In genomic region chr1:192587386-192588276, GRCh38 we compare ENCODE assay signal across 18 cellular contexts. TPM values are rescaled to one million over a fixed set of nuclear protein-coding genes. Genes with fewer than 3 reads are reported as not detected.
DNase-seq lines count a peak whose midpoint lies in the region; ATAC-seq, FAIRE-seq and TF ChIP-seq lines count a peak whose summit lies in the region.
"Had no signal": no experiment of that assay in that cellular context is flagged by ENCODE, and none has a peak within 500 bp of the region (broad histone marks: within the 10 kb centered on the region; RNA-seq: fewer than 3 reads in every experiment).

No MANE protein-coding gene starts in this region.

- no peak overlapping the region for H3K27ac ChIP-seq in mammary epithelial cell (ENCODE audit: insufficient read depth, low read depth, low read length)
- H3K27ac ChIP-seq in endothelial cell of umbilical vein (ENCODE audit: insufficient read depth, low read depth, low read length): no peak overlapping the region
- peak overlapping the region; percentile 12 for H3K27ac ChIP-seq in hepatocyte
- H3K27ac ChIP-seq in smooth muscle cell (ENCODE audit: low read depth): peak overlapping the region; percentile 71
- no peak overlapping the region for H3K27ac ChIP-seq in PC-9
- no peak overlapping the region for H3K27ac ChIP-seq in brain microvascular endothelial cell
- H3K27ac ChIP-seq: BLaER1 had no signal

- no peaks in the 10 kb centered on the region for H3K9me3 ChIP-seq in mammary epithelial cell (replicated peaks; ENCODE audit: insufficient read depth, low read length)
- no peaks in the 10 kb centered on the region for H3K9me3 ChIP-seq in endothelial cell of umbilical vein (replicated peaks; ENCODE audit: control insufficient read depth, insufficient read depth, low read length)
- no peaks in the 10 kb centered on the region for H3K9me3 ChIP-seq in hepatocyte (ENCODE audit: low read depth)
- H3K9me3 ChIP-seq in smooth muscle cell (replicated peaks; ENCODE audit: low read depth): no peaks in the 10 kb centered on the region
- H3K9me3 ChIP-seq in PC-9 (ENCODE audit: insufficient read depth, low read depth): no peaks in the 10 kb centered on the region
- H3K9me3 ChIP-seq: BLaER1, Caco-2 had no signal

- no peak overlapping the region for H3K9ac ChIP-seq in mammary epithelial cell (ENCODE audit: insufficient read depth, low read length)
- no peak overlapping the region for H3K9ac ChIP-seq in endothelial cell of umbilical vein (replicated peaks; ENCODE audit: extremely low read depth, insufficient read depth, low read length)
- H3K9ac ChIP-seq in smooth muscle cell (ENCODE audit: low read depth): no peak overlapping the region
- H3K9ac ChIP-seq: BLaER1 had no signal

- CTCF ChIA-PET in mammary epithelial cell (lab: Charles Lee; ENCODE audit: low non-redundant PET) (no interaction called here), MCF 10A (lab: Yijun Ruan, JAX) (interaction anchor here (0.9 to 12.7 kb wide), 3 partner anchors 20 to 113 kb away, joined by 3 to 152 read pairs (median 5); no protein-coding TSS in a partner anchor), endothelial cell of umbilical vein (lab: Charles Lee) (interaction anchor here (0.6 to 3.0 kb wide), 6 partner anchors 16 to 220 kb away, joined by 3 to 11 read pairs (median 4); no protein-coding TSS in a partner anchor), PC-9 (lab: Charles Lee) (no interaction called here)

- no peak overlapping the region for H3K4me3 ChIP-seq in mammary epithelial cell (replicated peaks in 1 of 3; ENCODE audit: insufficient read depth in 1 of 3, low read depth in 2 of 3, low read length in 3 of 3)
- H3K4me3 ChIP-seq in endothelial cell of umbilical vein (replicated peaks in 1 of 3; ENCODE audit: insufficient read depth in 1 of 3, low read depth in 1 of 3, low read length in 3 of 3): no peak overlapping the region
- no peak overlapping the region for H3K4me3 ChIP-seq in hepatocyte
- no peak overlapping the region for H3K4me3 ChIP-seq in smooth muscle cell
- H3K4me3 ChIP-seq in PC-9: no peak overlapping the region
- H3K4me3 ChIP-seq in brain microvascular endothelial cell (ENCODE audit: low read depth, low read length): no peak overlapping the region
- H3K4me3 ChIP-seq: BLaER1 had no signal

- POLR2A ChIA-PET in MCF 10A (lab: Yijun Ruan, JAX) (interaction anchor here (0.7 kb wide), 1 partner anchor 206 kb away, joined by 3 read pairs; no protein-coding TSS in a partner anchor), endothelial cell of umbilical vein (lab: Charles Lee) (no interaction called here), PC-9 (lab: Charles Lee; ENCODE audit: unreplicated experiment) (no interaction called here)

- DNase-seq in mammary epithelial cell: peak; percentile 21
- DNase-seq in MCF 10A (ENCODE audit: unreplicated experiment): no peak
- DNase-seq in endothelial cell of umbilical vein (ENCODE audit: low read depth, low spot score): peak; percentile 75
- DNase-seq in hepatocyte (ENCODE audit: low spot score): no peak
- DNase-seq in smooth muscle cell (lab: John Stamatoyannopoulos, UW; ENCODE audit: unreplicated experiment): no peak
- no peak for DNase-seq in PC-9
- no peak for DNase-seq in brain microvascular endothelial cell
- DNase-seq: 8988T; AML-193; Caco-2; CD8-positive, alpha-beta memory T cell; DND-41; GDM1 had no signal

- H3F3A ChIP-seq in smooth muscle cell (ENCODE audit: low read depth) (no peaks in the 10 kb centered on the region), PC-9 (ENCODE audit: insufficient read depth, low read depth) (no peaks in the 10 kb centered on the region)

- H3K36me3 ChIP-seq in mammary epithelial cell (ENCODE audit: insufficient read depth, low read length) (no peaks in the 10 kb centered on the region), endothelial cell of umbilical vein (ENCODE audit: control insufficient read depth in 2 of 2, extremely low read depth in 1 of 2, insufficient read depth in 2 of 2, low read length in 2 of 2) (no peaks in the 10 kb centered on the region), hepatocyte (replicated peaks; ENCODE audit: insufficient read depth, low read depth) (no peaks in the 10 kb centered on the region), smooth muscle cell (ENCODE audit: low read depth) (no peaks in the 10 kb centered on the region), PC-9 (ENCODE audit: low read depth) (no peaks in the 10 kb centered on the region), brain microvascular endothelial cell (replicated peaks) (no peaks in the 10 kb centered on the region)
- H3K36me3 ChIP-seq: BLaER1 had no signal

- H3K27me3 Mint-ChIP-seq in MCF 10A (ENCODE audit: insufficient read depth, unreplicated experiment): no peaks in the 10 kb centered on the region

- no peaks in the 10 kb centered on the region for H3K9me3 Mint-ChIP-seq in MCF 10A (ENCODE audit: unreplicated experiment)
- H3K9me3 Mint-ChIP-seq: CD8-positive, alpha-beta memory T cell had no signal

- no peak overlapping the region for H3K4me3 Mint-ChIP-seq in MCF 10A (ENCODE audit: unreplicated experiment)
- H3K4me3 Mint-ChIP-seq: CD8-positive, alpha-beta memory T cell had no signal

- no peaks in the 10 kb centered on the region for H4K20me1 ChIP-seq in mammary epithelial cell (ENCODE audit: insufficient read depth, low read length)
- no peaks in the 10 kb centered on the region for H4K20me1 ChIP-seq in endothelial cell of umbilical vein (replicated peaks; ENCODE audit: control insufficient read depth, extremely low read depth, insufficient read depth, low read length)
- H4K20me1 ChIP-seq in hepatocyte (ENCODE audit: insufficient read depth, poor library complexity, severe bottlenecking): no peaks in the 10 kb centered on the region
- no peaks in the 10 kb centered on the region for H4K20me1 ChIP-seq in smooth muscle cell (ENCODE audit: low read depth)
- no peaks in the 10 kb centered on the region for H4K20me1 ChIP-seq in PC-9 (ENCODE audit: insufficient read depth)
- H4K20me1 ChIP-seq: BLaER1 had no signal

- ATAC-seq in GM19328 (IDR thresholded peaks at IDR 0.05; ENCODE audit: unreplicated experiment): no peak

- H3K4me1 ChIP-seq in mammary epithelial cell (ENCODE audit: insufficient read depth, low read length) (no peaks in the 10 kb centered on the region), endothelial cell of umbilical vein (ENCODE audit: control insufficient read depth, extremely low read depth, insufficient read depth, low read length) (no peaks in the 10 kb centered on the region), hepatocyte (ENCODE audit: insufficient read depth) (peaks cover 7% of the 10 kb centered on the region), smooth muscle cell (ENCODE audit: low read depth) (peaks cover 3% of the 10 kb centered on the region), PC-9 (replicated peaks; ENCODE audit: insufficient read depth) (no peaks in the 10 kb centered on the region)
- H3K4me1 ChIP-seq: Caco-2 had no signal

- H3K27me3 ChIP-seq in mammary epithelial cell (ENCODE audit: insufficient read depth, low read length) (peaks cover 5% of the 10 kb centered on the region), endothelial cell of umbilical vein (ENCODE audit: control insufficient read depth in 2 of 2, insufficient read depth in 2 of 2, low read length in 2 of 2) (no peaks in the 10 kb centered on the region), hepatocyte (no peaks in the 10 kb centered on the region), smooth muscle cell (ENCODE audit: low read depth) (no peaks in the 10 kb centered on the region), PC-9 (ENCODE audit: insufficient read depth, low read depth) (no peaks in the 10 kb centered on the region), brain microvascular endothelial cell (replicated peaks) (no peaks in the 10 kb centered on the region)
- H3K27me3 ChIP-seq: BLaER1 had no signal

- no peaks in the 10 kb centered on the region for H3K9me1 ChIP-seq in endothelial cell of umbilical vein (replicated peaks; ENCODE audit: control insufficient read depth, extremely low read depth, insufficient read depth, low read length)

- BruUV-seq in mammary epithelial cell (replicated peaks; lab: Mats Ljungman, UMichigan) (no TSS peak), MCF 10A (replicated peaks; lab: Mats Ljungman, UMichigan) (no TSS peak), endothelial cell of umbilical vein (replicated peaks; lab: Mats Ljungman, UMichigan) (no TSS peak), PC-9 (replicated peaks; lab: Mats Ljungman, UMichigan) (no TSS peak)

- TF ChIP-seq POLR2A in endothelial cell of umbilical vein (IDR thresholded peaks at IDR 0.05; ENCODE audit: low read depth, low read length): no peak

- intact Hi-C loops in mammary epithelial cell (cut with micrococcal nuclease) (no loop called here), MCF 10A (cut with micrococcal nuclease) (no loop called here), endothelial cell of umbilical vein (cut with micrococcal nuclease) (loop anchor here (10.0 kb wide), 1 partner anchor 427 kb away; no protein-coding TSS in a partner anchor), PC-9 (cut with micrococcal nuclease; ENCODE audit: unreplicated experiment) (loop anchor here (10.0 kb wide), 1 partner anchor 447 kb away; no protein-coding TSS in a partner anchor)

- TF ChIP-seq CTCF in mammary epithelial cell (conservative IDR thresholded peaks at IDR 0.05 in 1 of 2, IDR thresholded peaks at IDR 0.05 in 1 of 2; ENCODE audit: extremely low read depth in 1 of 2, insufficient read depth in 1 of 2, low read depth in 1 of 2, low read length in 2 of 2): no peak
- no peak for TF ChIP-seq CTCF in MCF 10A (IDR thresholded peaks at IDR 0.05; ENCODE audit: unreplicated experiment)
- TF ChIP-seq CTCF in endothelial cell of umbilical vein (IDR thresholded peaks at IDR 0.05; ENCODE audit: extremely low read depth in 1 of 2, insufficient read depth in 1 of 2, low read depth in 1 of 2, low read length in 2 of 2): no peak
- TF ChIP-seq CTCF in hepatocyte (IDR thresholded peaks at IDR 0.05; ENCODE audit: poor library complexity): no peak
- TF ChIP-seq CTCF in smooth muscle cell (IDR thresholded peaks at IDR 0.05; ENCODE audit: borderline replicate concordance, insufficient read depth, poor library complexity, severe bottlenecking): no peak
- TF ChIP-seq CTCF in PC-9 (conservative IDR thresholded peaks at IDR 0.05): no peak
- TF ChIP-seq CTCF in brain microvascular endothelial cell (IDR thresholded peaks at IDR 0.05; ENCODE audit: low read depth, low read length, missing control alignments): no peak

- no peak overlapping the region for H3K4me2 ChIP-seq in mammary epithelial cell (ENCODE audit: insufficient read depth, low read depth, low read length)
- H3K4me2 ChIP-seq in endothelial cell of umbilical vein (ENCODE audit: insufficient read depth, low read length): no peak overlapping the region
- no peak overlapping the region for H3K4me2 ChIP-seq in hepatocyte
- peak overlapping the region; percentile 65 for H3K4me2 ChIP-seq in smooth muscle cell
- H3K4me2 ChIP-seq in PC-9: no peak overlapping the region
- H3K4me2 ChIP-seq: BLaER1 had no signal

- 74% methylated on average over 5 of the region's 5 CpGs for WGBS in mammary epithelial cell (ENCODE audit: low coverage, missing lambda C conversion rate)
- 94% methylated on average over 5 of the region's 5 CpGs for WGBS in hepatocyte (ENCODE audit: low lambda C conversion rate, missing lambda C conversion rate)
- WGBS in smooth muscle cell (ENCODE audit: low lambda C conversion rate): 86% methylated on average over 5 of the region's 5 CpGs

- no peaks in the 10 kb centered on the region for H3K36me3 Mint-ChIP-seq in MCF 10A (ENCODE audit: insufficient read depth, unreplicated experiment)
- H3K36me3 Mint-ChIP-seq: CD8-positive, alpha-beta memory T cell had no signal

- dilution Hi-C loops in mammary epithelial cell (cut with HindIII; ENCODE audit: low sequenced_read_pairs): no loop called here
- dilution Hi-C loops in endothelial cell of umbilical vein (cut with MboI; ENCODE audit: extremely low pct_ligation_motif_present, low sequenced_read_pairs): loop anchor here (25.0 kb wide), 1 partner anchor 100 kb away; no protein-coding TSS in a partner anchor

- no peak for FAIRE-seq in endothelial cell of umbilical vein (lab: Jason Lieb, UNC)
- FAIRE-seq: GM19239 had no signal

- no peak overlapping the region for H2AFZ ChIP-seq in mammary epithelial cell (ENCODE audit: low read depth, low read length)
- H2AFZ ChIP-seq in endothelial cell of umbilical vein (ENCODE audit: low read depth, low read length): no peak overlapping the region
- H2AFZ ChIP-seq in hepatocyte: no peak overlapping the region
- no peak overlapping the region for H2AFZ ChIP-seq in smooth muscle cell (ENCODE audit: low read depth)
- H2AFZ ChIP-seq in PC-9: no peak overlapping the region

- H3K79me2 ChIP-seq in mammary epithelial cell (ENCODE audit: insufficient read depth, low read length): no peaks in the 10 kb centered on the region
- H3K79me2 ChIP-seq in endothelial cell of umbilical vein (ENCODE audit: control insufficient read depth, insufficient read depth, low read length): no peaks in the 10 kb centered on the region
- no peaks in the 10 kb centered on the region for H3K79me2 ChIP-seq in hepatocyte
- H3K79me2 ChIP-seq in smooth muscle cell (ENCODE audit: low read depth): no peaks in the 10 kb centered on the region
- H3K79me2 ChIP-seq in PC-9 (ENCODE audit: low read depth): no peaks in the 10 kb centered on the region

- H3K27ac Mint-ChIP-seq in MCF 10A (ENCODE audit: low read depth, unreplicated experiment): no peak overlapping the region
- H3K27ac Mint-ChIP-seq: CD8-positive, alpha-beta memory T cell had no signal

- in situ Hi-C loops in mammary epithelial cell (cut with MboI; ENCODE audit: low sequenced_read_pairs in 2 of 2) (loop anchor here in 1 of 2 donors (10.0 kb wide), 1 partner anchor 113 kb away; no protein-coding TSS in a partner anchor), brain microvascular endothelial cell (cut with HindIII; ENCODE audit: low pct_ligation_motif_present, low sequenced_read_pairs) (no loop called here)

- no peaks in the 10 kb centered on the region for H3K4me1 Mint-ChIP-seq in MCF 10A (ENCODE audit: insufficient read depth, unreplicated experiment)

- no peaks in the 10 kb centered on the region for H3K9me2 ChIP-seq in hepatocyte (replicated peaks; ENCODE audit: insufficient read depth)
- no peaks in the 10 kb centered on the region for H3K9me2 ChIP-seq in PC-9 (ENCODE audit: insufficient read depth)

RNA-seq across cellular contexts. Expression of gene RGS1, which starts 12.1 kb away (rescaled TPM):
- total RNA-seq in mammary epithelial cell (not detected), MCF 10A (2022) (not detected in 2 replicates), endothelial cell of umbilical vein (not detected in 2 replicates), hepatocyte (4.8 and 9.8 TPM in 2 replicates), smooth muscle cell (224 and 333 TPM in 2 replicates), PC-9 (2021) (not detected in 2 replicates)
- polyA plus RNA-seq in mammary epithelial cell (not detected), endothelial cell of umbilical vein (not detected in 2 replicates), hepatocyte (4.0 and 5.6 TPM in 2 replicates), smooth muscle cell (88.7 and 119 TPM in 2 replicates)
- polyA minus RNA-seq in mammary epithelial cell (not detected), endothelial cell of umbilical vein (not detected in 2 replicates)
- not detected in 2 replicates for polyA plus RNA-seq in endothelial cell of umbilical vein (2011; cell fraction: cytosol; rRNA removed)
- not detected in 2 replicates for polyA plus RNA-seq in endothelial cell of umbilical vein (2011; cell fraction: nucleus; rRNA removed)
- polyA plus RNA-seq in endothelial cell of umbilical vein (2012): not detected in 2 replicates
- polyA minus RNA-seq in endothelial cell of umbilical vein (2011; cell fraction: cytosol; rRNA and poly(A)+ RNA removed): not detected
- polyA minus RNA-seq in endothelial cell of umbilical vein (2011; cell fraction: nucleus; rRNA and poly(A)+ RNA removed): not detected in 2 replicates
- total RNA-seq: Caco-2, HT-29 had no signal

RNA-seq across cellular contexts. Expression of gene RGS13, which starts 48.3 kb away (rescaled TPM):
- total RNA-seq in mammary epithelial cell (not detected), MCF 10A (2022) (not detected in 2 replicates), endothelial cell of umbilical vein (not detected in 2 replicates), hepatocyte (3.3 and 4.4 TPM in 2 replicates), smooth muscle cell (1.3 TPM in 1 of 2 replicates, not detected in the other), PC-9 (2021) (not detected in 2 replicates)
- polyA plus RNA-seq in mammary epithelial cell (not detected), endothelial cell of umbilical vein (not detected in 2 replicates), hepatocyte (1.1 and 2.7 TPM in 2 replicates), smooth muscle cell (0.27 and 0.45 TPM in 2 replicates)
- polyA minus RNA-seq in mammary epithelial cell (not detected), endothelial cell of umbilical vein (not detected in 2 replicates)
- not detected in 2 replicates for polyA plus RNA-seq in endothelial cell of umbilical vein (2011; cell fraction: cytosol; rRNA removed)
- not detected in 2 replicates for polyA plus RNA-seq in endothelial cell of umbilical vein (2011; cell fraction: nucleus; rRNA removed)
- not detected in 2 replicates for polyA plus RNA-seq in endothelial cell of umbilical vein (2012)
- polyA minus RNA-seq in endothelial cell of umbilical vein (2011; cell fraction: cytosol; rRNA and poly(A)+ RNA removed): not detected
- not detected in 2 replicates for polyA minus RNA-seq in endothelial cell of umbilical vein (2011; cell fraction: nucleus; rRNA and poly(A)+ RNA removed)
- total RNA-seq: Caco-2, H4, HT-29 had no signal
- polyA plus RNA-seq: CD8-positive, alpha-beta memory T cell had no signal

Comparison
In these comparisons a context has a peak if more than half of its experiments do, and no peak if none do; other contexts are left out.
1. DNase-seq: peak in mammary epithelial cell (single experiment) and endothelial cell of umbilical vein (single experiment); none in MCF 10A (single experiment), hepatocyte (single experiment), smooth muscle cell (single experiment), PC-9 (0 of 2) and brain microvascular endothelial cell (single experiment).
2. CTCF ChIA-PET loops: an anchor here in MCF 10A (0.9 to 12.7 kb wide) and endothelial cell of umbilical vein (0.6 to 3.0 kb wide); none called in mammary epithelial cell and PC-9.
3. H3K27ac ChIP-seq: peak in hepatocyte (single experiment) and smooth muscle cell (single experiment); none in mammary epithelial cell (single experiment), endothelial cell of umbilical vein (single experiment), PC-9 (single experiment) and brain microvascular endothelial cell (single experiment).
4. RNA of gene RGS1, which starts 12.1 kb away (total RNA-seq): 224 to 333 TPM in smooth muscle cell; 4.8 to 9.8 TPM in hepatocyte, not detected in mammary epithelial cell, not detected in MCF 10A, not detected in endothelial cell of umbilical vein and not detected in PC-9; every median in the first group is over 10 times any median in the second.
5. intact Hi-C loops: an anchor here in endothelial cell of umbilical vein (10.0 kb wide) and PC-9 (10.0 kb wide); none called in mammary epithelial cell and MCF 10A.